30 cellular contexts compared by ENCODE assay signal in the genomic region with DNA sequence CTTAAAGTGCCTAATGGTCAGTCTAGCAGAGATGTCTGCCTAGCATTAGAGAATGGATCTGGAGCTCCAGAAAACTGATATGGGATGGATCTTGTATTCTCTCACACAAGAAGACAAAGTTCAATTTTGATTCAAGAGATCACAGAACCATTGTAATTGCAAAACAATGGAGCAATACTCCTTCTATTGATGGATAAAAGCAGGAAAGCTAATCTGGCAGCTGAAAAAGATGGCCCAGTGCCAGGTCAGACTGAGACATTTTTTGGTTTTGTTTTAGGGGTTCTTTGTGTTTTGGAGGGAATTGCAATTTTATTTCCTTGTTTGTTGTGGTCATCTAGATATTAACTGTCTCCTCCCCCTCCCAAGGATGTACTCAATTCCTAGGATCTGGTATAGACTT.
"Had no signal": no experiment of that assay in that cellular context is flagged by ENCODE, and none has a peak within 500 bp of the region (broad histone marks: within the 10 kb centered on the region; RNA-seq: fewer than 3 reads in every experiment).

No MANE protein-coding gene starts in this region.

- FAIRE-seq: RCC 7860 had no signal

- ATAC-seq: activated CD8-positive, alpha-beta memory T cell treated with anti-CD3 and anti-CD28 coated beads, Interleukin-2, amount 10 ng/mL, durations not matched to agents 7 days and 5 days; activated naive CD8-positive, alpha-beta T cell treated with anti-CD3 and anti-CD28 coated beads, Interleukin-2, amount 50 U/mL, for 24 hours had no signal

- H3K27ac ChIP-seq: PC-9, RWPE1, VCaP had no signal

- H3K4me2 ChIP-seq: PC-9 had no signal

- DNase-seq: activated B cell treated with CpG ODN at 0.5 μM for 24 hours; activated CD4-positive, alpha-beta memory T cell treated with anti-CD3 and anti-CD28 coated beads, Interleukin-2, amount 10 ng/mL, durations not matched to agents 7 days and 5 days; activated CD4-positive, alpha-beta T cell treated with anti-CD3 and anti-CD28 coated beads for 4 hours; activated CD4-positive, alpha-beta T cell treated with anti-CD3 and anti-CD28 coated beads, Interleukin-2, amount 50 U/mL, for 1 hour; activated CD4-positive, CD25-positive, alpha-beta regulatory T cell treated with anti-CD3 and anti-CD28 coated beads, Interleukin-2, amount 50 U/mL, for 72 hours; activated CD8-positive, alpha-beta memory T cell treated with anti-CD3 and anti-CD28 coated beads for 24 hours; activated CD8-positive, alpha-beta memory T cell treated with anti-CD3 and anti-CD28 coated beads, Interleukin-2, amount 10 ng/mL, durations not matched to agents 7 days and 5 days; activated CD8-positive, alpha-beta memory T cell treated with anti-CD3 and anti-CD28 coated beads, Interleukin-2, amount 50 U/mL, for 48 hours; activated effector memory CD4-positive, alpha-beta T cell treated with Interleukin-2 at 50 U/mL for 16 hours; activated naive CD4-positive, alpha-beta T cell treated with anti-CD3 and anti-CD28 coated beads, Interleukin-2, amount 10 ng/mL, durations not matched to agents 7 days and 5 days; activated naive CD8-positive, alpha-beta T cell treated with anti-CD3 and anti-CD28 coated beads, Interleukin-2, amount 50 U/mL, for 24 hours; activated T-cell treated with anti-CD3 and anti-CD28 coated beads, Interleukin-2, amount 50 U/mL, for 48 hours; NCI-H1105; NCI-H1417 treated with DMSO at 0.1 percent for 48 hours; NCI-H1694; NCI-H1930; NCI-H2081 treated with DMSO at 0.1 percent for 48 hours; NCI-H2171; NCI-H510A; NCI-H526; NCI-H748 treated with DMSO at 0.1 percent for 48 hours; PC-9; Right ventricle myocardium superior; SW 1271; T-helper 1 cell; T-helper 2 cell; T-helper 9 cell had no signal

- H3K4me3 ChIP-seq: PC-9 had no signal

- H2AFZ ChIP-seq: PC-9 had no signal
